Comparison of ENCODE assay signal across 18 cellular contexts in genomic region chr10:84423729-84424128, GRCh38.
DNase-seq lines count a peak whose midpoint lies in the region; ATAC-seq and TF ChIP-seq lines count a peak whose summit lies in the region.
"Had no signal": no experiment of that assay in that cellular context is flagged by ENCODE, and none has a peak within 500 bp of the region (broad histone marks: within the 10 kb centered on the region; RNA-seq: fewer than 3 reads in every experiment).

No MANE protein-coding gene starts in this region.

- no peaks in the 10 kb centered on the region for H4K20me1 ChIP-seq in SK-N-SH (ENCODE audit: insufficient read depth)

- no peak overlapping the region for H2BK15ac ChIP-seq in mesenchymal stem cell (ENCODE audit: low read depth, poor library complexity, severe bottlenecking)

- H4K8ac ChIP-seq in mesenchymal stem cell (ENCODE audit: low read length): no peak overlapping the region

- H3K27ac ChIP-seq in SK-N-SH (ENCODE audit: low read depth in 2 of 2, low read length in 1 of 2) (peak overlapping the region; percentile 84 to 93), brain microvascular endothelial cell (peak overlapping the region; percentile 96), mesenchymal stem cell (ENCODE audit: low read length, poor library complexity, severe bottlenecking) (peak overlapping the region; percentile 63), tibial artery (peak overlapping the region; percentile 78 to 83)
- H3K27ac ChIP-seq in CD8-positive, alpha-beta memory T cell (ENCODE audit: low read depth, low read length): no peak overlapping the region
- H3K27ac ChIP-seq: 22Rv1, C4-2B had no signal

- no peak overlapping the region for H3K4me3 ChIP-seq in SK-N-SH (ENCODE audit: low read depth in 2 of 2, low read length in 1 of 2)
- no peak overlapping the region for H3K4me3 ChIP-seq in brain microvascular endothelial cell (ENCODE audit: low read depth, low read length)
- no peak overlapping the region for H3K4me3 ChIP-seq in mesenchymal stem cell (ENCODE audit: insufficient read depth in 1 of 2, low read depth in 1 of 2, low read length in 2 of 2)
- no peak overlapping the region for H3K4me3 ChIP-seq in tibial artery
- no peak overlapping the region for H3K4me3 ChIP-seq in CD8-positive, alpha-beta memory T cell (ENCODE audit: low read length)
- H3K4me3 ChIP-seq: esophagus squamous epithelium, prostate gland had no signal

- no peak for TF ChIP-seq CTCF in SK-N-SH (IDR thresholded peaks at IDR 0.05)
- no peak for TF ChIP-seq CTCF in brain microvascular endothelial cell (IDR thresholded peaks at IDR 0.05; ENCODE audit: low read depth, low read length, missing control alignments)
- no peak for TF ChIP-seq CTCF in tibial artery (IDR thresholded peaks at IDR 0.05)

- POLR2A ChIA-PET in SK-N-SH (lab: Yijun Ruan, JAX): no interaction called here
- POLR2A ChIA-PET in CD8-positive, alpha-beta memory T cell (lab: Charles Lee): no interaction called here

- no peak overlapping the region for H3K4me3 Mint-ChIP-seq in CD8-positive, alpha-beta memory T cell
- H3K4me3 Mint-ChIP-seq: activated CD4-positive, alpha-beta memory T cell treated with anti-CD3 and anti-CD28 coated beads for 36 hours; activated T-helper 1 cell treated with anti-CD3 and anti-CD28 coated beads, Interleukin-12 subunit alpha, Interleukin-12 subunit beta, Interleukin-2, Interleukin-4 antibody, amounts not matched to agents 30 ng/mL and 10 ng/mL and 1 ng/mL, durations not matched to agents 14 hours and 24 hours and 36 hours had no signal

- peaks cover 51 to 76% (median 74%) of the 10 kb centered on the region in 3 donors for H3K4me1 Mint-ChIP-seq in CD8-positive, alpha-beta memory T cell

- H3K36me3 Mint-ChIP-seq in CD8-positive, alpha-beta memory T cell: peaks cover 27 to 73% (median 37%) of the 10 kb centered on the region in 3 donors

- peaks cover 25% of the 10 kb centered on the region for H3K79me1 ChIP-seq in mesenchymal stem cell (replicated peaks; ENCODE audit: low read length, poor library complexity, severe bottlenecking)

- H3K18ac ChIP-seq in mesenchymal stem cell (ENCODE audit: low read depth in 1 of 2, low read length in 2 of 2): no peak overlapping the region

- H3K4me2 ChIP-seq in SK-N-SH (0 out of 2 replicates have a peak overlapping the region, but pooled peaks have one; percentile 67), mesenchymal stem cell (ENCODE audit: low read length, poor library complexity, severe bottlenecking) (no peak overlapping the region)

- H4K91ac ChIP-seq in mesenchymal stem cell (ENCODE audit: low read length): no peak overlapping the region

- H2BK12ac ChIP-seq in mesenchymal stem cell (ENCODE audit: low read length in 2 of 2): no peak overlapping the region

- DNase-seq in SK-N-SH (no peak), brain microvascular endothelial cell (no peak), mesenchymal stem cell (peak; percentile 7), tibial artery (no peak)
- DNase-seq in activated naive CD4-positive, alpha-beta T cell treated with anti-CD3 and anti-CD28 coated beads, Interleukin-2, amount 50 U/mL, for 16 hours: no peak
- no peak for DNase-seq in CD8-positive, alpha-beta memory T cell
- DNase-seq: activated CD4-positive, alpha-beta memory T cell treated with anti-CD3 and anti-CD28 coated beads for 36 hours; cortex of kidney; DMS79; esophagus squamous epithelium; NCI-H1436 had no signal

- H3K9ac ChIP-seq in SK-N-SH (0 out of 2 replicates have a peak overlapping the region, but pooled peaks have one; percentile 74), mesenchymal stem cell (ENCODE audit: low read length) (peak overlapping the region; percentile 93)

- H3K9me3 Mint-ChIP-seq in CD8-positive, alpha-beta memory T cell: peaks cover 6 to 14% (median 13%) of the 10 kb centered on the region in 5 donors

- 92% methylated on average over 1 of the region's 1 CpG for WGBS in SK-N-SH (ENCODE audit: low lambda C conversion rate)
- no CpG with 5 or more reads among the region's 1 CpG for WGBS in mesenchymal stem cell

- no peak overlapping the region for H3K4ac ChIP-seq in mesenchymal stem cell (ENCODE audit: low read depth in 1 of 2, low read length in 2 of 2)

- ATAC-seq in SK-N-SH treated with all-trans-retinoic acid at 6 μM for 48 hours (no peak), HG02678 (IDR thresholded peaks at IDR 0.05; ENCODE audit: unreplicated experiment) (no peak)
- ATAC-seq: left lobe of liver had no signal

- CTCF ChIA-PET in SK-N-SH (lab: Yijun Ruan, JAX): interaction anchor here (2.6 kb wide), 1 partner anchor 114 kb away, joined by 8 read pairs; no protein-coding TSS in a partner anchor
- CTCF ChIA-PET in CD8-positive, alpha-beta memory T cell (lab: Charles Lee): no interaction called here

- H3K36me3 ChIP-seq in SK-N-SH (replicated peaks in 1 of 2; ENCODE audit: control insufficient read depth in 1 of 2, insufficient read depth in 2 of 2, low read length in 1 of 2) (peaks cover 12 to 17% of the 10 kb centered on the region in 2 experiments), brain microvascular endothelial cell (replicated peaks) (no peaks in the 10 kb centered on the region), mesenchymal stem cell (ENCODE audit: control insufficient read depth in 1 of 2, insufficient read depth in 2 of 2, low read depth in 1 of 2, low read length in 2 of 2) (peaks cover 0 to 45% of the 10 kb centered on the region in 2 experiments), tibial artery (no peaks in the 10 kb centered on the region)
- H3K36me3 ChIP-seq in CD8-positive, alpha-beta memory T cell (ENCODE audit: insufficient read depth, low read length): no peaks in the 10 kb centered on the region
- H3K36me3 ChIP-seq: prostate gland had no signal

- peaks cover 51% of the 10 kb centered on the region for H3K79me2 ChIP-seq in SK-N-SH (ENCODE audit: insufficient read depth)

- peaks cover 11 to 18% of the 10 kb centered on the region in 2 experiments; a peak in 3 of 4 replicates for H3K4me1 ChIP-seq in SK-N-SH (ENCODE audit: control insufficient read depth in 1 of 2, insufficient read depth in 2 of 2, low read depth in 1 of 2, low read length in 1 of 2)
- peaks cover 5% of the 10 kb centered on the region for H3K4me1 ChIP-seq in mesenchymal stem cell (ENCODE audit: control insufficient read depth, insufficient read depth, low read depth, low read length)
- H3K4me1 ChIP-seq in tibial artery: peaks cover 0 to 45% (median 24%) of the 10 kb centered on the region in 4 donors
- H3K4me1 ChIP-seq in CD8-positive, alpha-beta memory T cell (ENCODE audit: insufficient read depth, low read length): peaks cover 29% of the 10 kb centered on the region
- H3K4me1 ChIP-seq: prostate gland had no signal

- no peak overlapping the region for H2BK5ac ChIP-seq in mesenchymal stem cell (ENCODE audit: low read depth, low read length, poor library complexity, severe bottlenecking)

- H2AFZ ChIP-seq in SK-N-SH (ENCODE audit: low read depth): 0 out of 2 replicates have a peak overlapping the region, but pooled peaks have one; percentile 82
- H2AFZ ChIP-seq in mesenchymal stem cell (ENCODE audit: low read depth, low read length): no peak overlapping the region

- intact Hi-C loops in tibial artery (cut with DNase I; ENCODE audit: low total_unique reads): no loop called here

- no peak for TF ChIP-seq RAD21 in SK-N-SH (IDR thresholded peaks at IDR 0.05; ENCODE audit: low read length)

- H2BK120ac ChIP-seq in mesenchymal stem cell (ENCODE audit: low read depth, low read length): no peak overlapping the region

- no peak overlapping the region for H3K23ac ChIP-seq in mesenchymal stem cell (ENCODE audit: low read length in 2 of 2)

- H3F3A ChIP-seq in SK-N-SH (replicated peaks; ENCODE audit: insufficient read depth): peaks cover 12% of the 10 kb centered on the region

- H3K14ac ChIP-seq in mesenchymal stem cell (ENCODE audit: low read length in 2 of 2): no peak overlapping the region

- TF ChIP-seq EP300 in SK-N-SH (IDR thresholded peaks at IDR 0.05; ENCODE audit: borderline replicate concordance in 1 of 2, low read depth in 1 of 2, low read length in 1 of 2): no peak

- in situ Hi-C loops in brain microvascular endothelial cell (cut with HindIII; ENCODE audit: low pct_ligation_motif_present, low sequenced_read_pairs): no loop called here

- H3K27ac Mint-ChIP-seq in CD8-positive, alpha-beta memory T cell: peak overlapping the region in 3 of 8 donors; percentile 75 to 94 (median 91)

- no peak overlapping the region for H2AK5ac ChIP-seq in mesenchymal stem cell (ENCODE audit: low read length, severe bottlenecking)

- no peaks in the 10 kb centered on the region for H3K27me3 ChIP-seq in SK-N-SH (ENCODE audit: insufficient read depth)
- H3K27me3 ChIP-seq in brain microvascular endothelial cell (replicated peaks): no peaks in the 10 kb centered on the region
- no peaks in the 10 kb centered on the region for H3K27me3 ChIP-seq in mesenchymal stem cell (ENCODE audit: control insufficient read depth in 1 of 2, insufficient read depth in 1 of 2, low read length in 2 of 2)
- no peaks in the 10 kb centered on the region for H3K27me3 ChIP-seq in tibial artery
- H3K27me3 ChIP-seq in CD8-positive, alpha-beta memory T cell (ENCODE audit: insufficient read depth, low read length, poor library complexity, severe bottlenecking): no peaks in the 10 kb centered on the region
- H3K27me3 ChIP-seq: esophagus squamous epithelium had no signal

- H3K27me3 Mint-ChIP-seq in CD8-positive, alpha-beta memory T cell: no peaks in the 10 kb centered on the region
- H3K27me3 Mint-ChIP-seq: activated CD4-positive, alpha-beta memory T cell treated with anti-CD3 and anti-CD28 coated beads for 36 hours had no signal

- H3K9me3 ChIP-seq in SK-N-SH (no peaks in the 10 kb centered on the region), mesenchymal stem cell (ENCODE audit: control insufficient read depth, low read length) (peaks cover 5% of the 10 kb centered on the region), tibial artery (no peaks in the 10 kb centered on the region)
- peaks cover 10% of the 10 kb centered on the region for H3K9me3 ChIP-seq in CD8-positive, alpha-beta memory T cell (ENCODE audit: low read length)
- H3K9me3 ChIP-seq: prostate gland had no signal

- H3K9me2 ChIP-seq in SK-N-SH: no peaks in the 10 kb centered on the region

TF ChIP-seq in SK-N-SH treated with all-trans-retinoic acid at 6 μM for 48 hours, 23 proteins besides CTCF, POLR2A, EP300 and RAD21 (continues in another document):
- TF ChIP-seq TCF4 (CRISPR knock-in tag; IDR thresholded peaks at IDR 0.05; ENCODE audit: borderline replicate concordance): no peak
- no peak for TF ChIP-seq ZFP3 (CRISPR knock-in tag; IDR thresholded peaks at IDR 0.05)
- no peak for TF ChIP-seq GLIS3 (CRISPR knock-in tag; IDR thresholded peaks at IDR 0.05)
- TF ChIP-seq OSR1 (CRISPR knock-in tag; IDR thresholded peaks at IDR 0.05): no peak
- no peak for TF ChIP-seq ESRRG (CRISPR knock-in tag; IDR thresholded peaks at IDR 0.05)
